ENCODE assay signal across 13 cellular contexts in genomic region chr1:16085521-16085920, GRCh38. TPM values are rescaled to one million over a fixed set of nuclear protein-coding genes. Genes with fewer than 3 reads are reported as not detected.
"Had no signal": no experiment of that assay in that cellular context is flagged by ENCODE, and none has a peak within 500 bp of the region (broad histone marks: within the 10 kb centered on the region; RNA-seq: fewer than 3 reads in every experiment).

No MANE protein-coding gene starts in this region.

- H3K27me3 Mint-ChIP-seq: activated CD4-positive, alpha-beta T cell treated with anti-CD3 and anti-CD28 coated beads, Interleukin-2, amount 10 ng/mL, durations not matched to agents 7 days and 5 days; effector memory CD8-positive, alpha-beta T cell had no signal

- H3K27me3 ChIP-seq: adrenal gland, gastroesophageal sphincter, tibial artery had no signal

- H3K4me3 ChIP-seq: adrenal gland, gastroesophageal sphincter, tibial artery had no signal

- H3K9me3 ChIP-seq: adrenal gland, gastroesophageal sphincter, tibial artery had no signal

- H3K4me1 ChIP-seq: adrenal gland, gastroesophageal sphincter had no signal

- H3K4me1 Mint-ChIP-seq: activated CD4-positive, alpha-beta T cell treated with anti-CD3 and anti-CD28 coated beads, Interleukin-2, amount 10 ng/mL, durations not matched to agents 7 days and 5 days had no signal

- ATAC-seq: effector memory CD8-positive, alpha-beta T cell; gastroesophageal sphincter had no signal

- H3K9me3 Mint-ChIP-seq: activated CD4-positive, alpha-beta T cell treated with anti-CD3 and anti-CD28 coated beads, Interleukin-2, amount 10 ng/mL, durations not matched to agents 7 days and 5 days; activated naive CD4-positive, alpha-beta T cell treated with anti-CD3 and anti-CD28 coated beads, Interleukin-2, amount 10 ng/mL, durations not matched to agents 7 days and 5 days; activated T-helper 2 cell treated with anti-CD3 and anti-CD28 coated beads, Interferon-gamma antibody, Interleukin-2, Interleukin-4, amounts not matched to agents 10 μg/mL and 5 μg/mL and 100 μg/mL, durations not matched to agents 14 hours and 24 hours and 36 hours; effector memory CD8-positive, alpha-beta T cell had no signal

- DNase-seq: activated CD4-positive, alpha-beta T cell treated with anti-CD3 and anti-CD28 coated beads, Interleukin-2, amount 10 ng/mL, durations not matched to agents 7 days and 5 days; activated CD4-positive, CD25-positive, alpha-beta regulatory T cell; activated CD8-positive, alpha-beta memory T cell treated with anti-CD3 and anti-CD28 coated beads for 24 hours; activated naive CD4-positive, alpha-beta T cell treated with anti-CD3 and anti-CD28 coated beads, Interleukin-2, amount 10 ng/mL, durations not matched to agents 7 days and 5 days; activated T-cell treated with anti-CD3 and anti-CD28 coated beads for 4 hours; caudate nucleus; effector memory CD8-positive, alpha-beta T cell; small intestine; T-helper 1 cell; tibial artery had no signal

- H3K36me3 Mint-ChIP-seq: activated naive CD4-positive, alpha-beta T cell treated with anti-CD3 and anti-CD28 coated beads, Interleukin-2, amount 10 ng/mL, durations not matched to agents 7 days and 5 days had no signal

- H3K27ac Mint-ChIP-seq: activated CD4-positive, alpha-beta T cell treated with anti-CD3 and anti-CD28 coated beads, Interleukin-2, amount 10 ng/mL, durations not matched to agents 7 days and 5 days; activated naive CD4-positive, alpha-beta T cell treated with anti-CD3 and anti-CD28 coated beads, Interleukin-2, amount 10 ng/mL, durations not matched to agents 7 days and 5 days; activated T-helper 2 cell treated with anti-CD3 and anti-CD28 coated beads, Interferon-gamma antibody, Interleukin-2, Interleukin-4, amounts not matched to agents 10 μg/mL and 5 μg/mL and 100 μg/mL, durations not matched to agents 14 hours and 24 hours and 36 hours; effector memory CD8-positive, alpha-beta T cell had no signal

- H3K36me3 ChIP-seq: adrenal gland, gastroesophageal sphincter, tibial artery had no signal

- H3K27ac ChIP-seq: adrenal gland, gastroesophageal sphincter, tibial artery had no signal

- H3K4me3 Mint-ChIP-seq: activated CD4-positive, alpha-beta T cell treated with anti-CD3 and anti-CD28 coated beads, Interleukin-2, amount 10 ng/mL, durations not matched to agents 7 days and 5 days; activated naive CD4-positive, alpha-beta T cell treated with anti-CD3 and anti-CD28 coated beads, Interleukin-2, amount 10 ng/mL, durations not matched to agents 7 days and 5 days; effector memory CD8-positive, alpha-beta T cell had no signal

RNA-seq across cellular contexts. Expression of gene FAM131C, which starts 12.1 kb away (rescaled TPM):
- total RNA-seq: gastroesophageal sphincter had no signal

RNA-seq across cellular contexts. Expression of gene CLCNKB, which starts 41.9 kb away (rescaled TPM):
- total RNA-seq: activated CD4-positive, alpha-beta T cell treated with anti-CD3 and anti-CD28 coated beads, Interleukin-2, amount 10 ng/mL, durations not matched to agents 7 days and 5 days; activated T-helper 2 cell treated with anti-CD3 and anti-CD28 coated beads, Interferon-gamma antibody, Interleukin-2, Interleukin-4, amounts not matched to agents 10 μg/mL and 5 μg/mL and 100 μg/mL, durations not matched to agents 14 hours and 24 hours and 36 hours had no signal
